ENCODE assay signal across 10 cellular contexts in the genomic region with DNA sequence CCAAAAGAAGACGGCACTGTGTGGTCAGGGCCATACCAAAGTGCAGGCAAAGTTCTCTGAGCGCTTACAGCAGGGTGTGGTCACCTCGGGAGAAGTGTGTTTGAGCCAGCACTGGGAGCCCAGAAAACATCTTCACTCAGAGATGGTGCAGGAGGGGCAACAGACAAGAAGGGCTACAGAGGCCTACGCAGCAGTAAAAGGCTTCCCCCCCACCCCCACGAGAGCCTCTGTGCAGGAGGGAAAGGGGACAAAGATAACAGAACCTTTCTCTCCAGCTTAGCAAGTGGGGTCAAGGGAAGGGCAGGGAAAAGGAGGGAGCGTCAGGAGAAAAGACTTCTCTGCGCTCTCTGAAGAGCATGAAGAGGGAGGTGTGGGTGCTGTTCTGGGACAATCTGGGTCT. TPM values are rescaled to one million over a fixed set of nuclear protein-coding genes. Genes with fewer than 3 reads are reported as not detected.
A peak's percentile ranks its signal among the peaks of the same experiment; 100 is the strongest.
DNase-seq lines count a peak whose midpoint lies in the region; ATAC-seq and TF ChIP-seq lines count a peak whose summit lies in the region.
"Had no signal": no experiment of that assay in that cellular context is flagged by ENCODE, and none has a peak within 500 bp of the region (broad histone marks: within the 10 kb centered on the region; RNA-seq: fewer than 3 reads in every experiment).

No MANE protein-coding gene starts in this region.

- CTCF ChIA-PET in activated CD4-positive, alpha-beta T cell treated with anti-CD3 and anti-CD28 coated beads, Interleukin-2, amount 10 ng/mL, durations not matched to agents 7 days and 5 days (lab: Charles Lee): no interaction called here

- peak overlapping the region in 1 of 2 donors; percentile 13 for H3K4me3 ChIP-seq in cardiac fibroblast (replicated peaks in 1 of 2; ENCODE audit: low read depth in 2 of 2, low read length in 2 of 2)
- no peak overlapping the region for H3K4me3 ChIP-seq in mucosa of descending colon

- H3K9me3 Mint-ChIP-seq in activated CD4-positive, alpha-beta T cell treated with anti-CD3 and anti-CD28 coated beads, Interleukin-2, amount 10 ng/mL, durations not matched to agents 7 days and 5 days: no peaks in the 10 kb centered on the region
- no peaks in the 10 kb centered on the region for H3K9me3 Mint-ChIP-seq in type B pancreatic cell

- DNase-seq in activated CD4-positive, alpha-beta T cell treated with anti-CD3 and anti-CD28 coated beads, Interleukin-2, amount 10 ng/mL, durations not matched to agents 7 days and 5 days: no peak
- no peak for DNase-seq in activated CD4-positive, alpha-beta T cell treated with anti-CD3 and anti-CD28 coated beads, Interleukin-2, amount 50 U/mL, for 1 hour
- DNase-seq in cardiac fibroblast (ENCODE audit: low read depth in 2 of 2) (peak; percentile 27 to 36), mucosa of descending colon (no peak), type B pancreatic cell (ENCODE audit: extremely low spot score, unreplicated experiment) (no peak), NCI-H146 (lab: John Stamatoyannopoulos, UW) (no peak)
- DNase-seq: activated CD8-positive, alpha-beta memory T cell treated with anti-CD3 and anti-CD28 coated beads, Interleukin-2, amount 10 ng/mL, durations not matched to agents 7 days and 5 days; NCI-H69 had no signal

- peak; percentile 37 for ATAC-seq in mucosa of descending colon
- no peak for ATAC-seq in activated CD4-positive, CD25-positive, alpha-beta regulatory T cell treated with anti-CD3 and anti-CD28 coated beads, Interleukin-2, amount 50 U/mL, for 24 hours
- ATAC-seq in GM18868 (IDR thresholded peaks at IDR 0.05; ENCODE audit: unreplicated experiment): no peak
- ATAC-seq: activated CD8-positive, alpha-beta memory T cell treated with anti-CD3 and anti-CD28 coated beads, Interleukin-2, amount 10 ng/mL, durations not matched to agents 7 days and 5 days had no signal

- no peak for TF ChIP-seq CTCF in cardiac fibroblast (IDR thresholded peaks at IDR 0.05; ENCODE audit: low read depth, low read length)
- no peak for TF ChIP-seq CTCF in mucosa of descending colon (IDR thresholded peaks at IDR 0.05)
- no peak for TF ChIP-seq CTCF in type B pancreatic cell (conservative IDR thresholded peaks at IDR 0.05)

- H3K9me3 ChIP-seq in mucosa of descending colon: no peaks in the 10 kb centered on the region

- no peaks in the 10 kb centered on the region for H3K36me3 ChIP-seq in mucosa of descending colon (ENCODE audit: low read depth)

- H3K4me3 Mint-ChIP-seq in activated CD4-positive, alpha-beta T cell treated with anti-CD3 and anti-CD28 coated beads, Interleukin-2, amount 10 ng/mL, durations not matched to agents 7 days and 5 days: no peak overlapping the region
- H3K4me3 Mint-ChIP-seq in type B pancreatic cell: peak overlapping the region; percentile 93
- H3K4me3 Mint-ChIP-seq: activated CD8-positive, alpha-beta memory T cell treated with anti-CD3 and anti-CD28 coated beads, Interleukin-2, amount 10 ng/mL, durations not matched to agents 7 days and 5 days had no signal

- POLR2A ChIA-PET in activated CD4-positive, alpha-beta T cell treated with anti-CD3 and anti-CD28 coated beads, Interleukin-2, amount 10 ng/mL, durations not matched to agents 7 days and 5 days (lab: Charles Lee): no interaction called here

- peak overlapping the region; percentile 15 for H3K27ac Mint-ChIP-seq in activated CD4-positive, alpha-beta T cell treated with anti-CD3 and anti-CD28 coated beads, Interleukin-2, amount 10 ng/mL, durations not matched to agents 7 days and 5 days
- H3K27ac Mint-ChIP-seq in type B pancreatic cell: peak overlapping the region; percentile 98
- H3K27ac Mint-ChIP-seq: activated CD8-positive, alpha-beta memory T cell treated with anti-CD3 and anti-CD28 coated beads, Interleukin-2, amount 10 ng/mL, durations not matched to agents 7 days and 5 days had no signal

- intact Hi-C loops in mucosa of descending colon (cut with DNase I, micrococcal nuclease): no loop called here

- H3K36me3 Mint-ChIP-seq in activated CD4-positive, alpha-beta T cell treated with anti-CD3 and anti-CD28 coated beads, Interleukin-2, amount 10 ng/mL, durations not matched to agents 7 days and 5 days (ENCODE audit: low read depth): peaks cover 2% of the 10 kb centered on the region
- H3K36me3 Mint-ChIP-seq in type B pancreatic cell: peaks cover 11% of the 10 kb centered on the region

- peaks cover 21% of the 10 kb centered on the region for H3K4me1 ChIP-seq in mucosa of descending colon (ENCODE audit: low read depth)

- H3K27me3 Mint-ChIP-seq in activated CD4-positive, alpha-beta T cell treated with anti-CD3 and anti-CD28 coated beads, Interleukin-2, amount 10 ng/mL, durations not matched to agents 7 days and 5 days: peaks cover 6% of the 10 kb centered on the region
- peaks cover 2% of the 10 kb centered on the region for H3K27me3 Mint-ChIP-seq in type B pancreatic cell

- peaks cover 40% of the 10 kb centered on the region for H3K4me1 Mint-ChIP-seq in activated CD4-positive, alpha-beta T cell treated with anti-CD3 and anti-CD28 coated beads, Interleukin-2, amount 10 ng/mL, durations not matched to agents 7 days and 5 days
- H3K4me1 Mint-ChIP-seq in type B pancreatic cell (ENCODE audit: unreplicated experiment): peaks cover 36% of the 10 kb centered on the region

RNA-seq across cellular contexts. Expression of gene VAT1, which starts 2.8 kb away (rescaled TPM):
- 10 to 100 TPM; 10.2 to 12.8 TPM for total RNA-seq in activated CD4-positive, alpha-beta T cell treated with anti-CD3 and anti-CD28 coated beads, Interleukin-2, amount 10 ng/mL, durations not matched to agents 7 days and 5 days
- 100 to 1,000 TPM in 1 of 3 donors, 10 to 100 TPM in 2; 35.2 to 142 (median 48.7) TPM for total RNA-seq in mucosa of descending colon
- total RNA-seq in type B pancreatic cell (ENCODE audit: low replicate concordance): 167 and 274 TPM in 2 replicates

RNA-seq across cellular contexts. Expression of gene RND2, which starts 5.6 kb away (rescaled TPM):
- total RNA-seq in activated CD4-positive, alpha-beta T cell treated with anti-CD3 and anti-CD28 coated beads, Interleukin-2, amount 10 ng/mL, durations not matched to agents 7 days and 5 days: under 1 TPM in 1 of 2 experiments, not detected in 1; 0.05 TPM
- total RNA-seq in mucosa of descending colon: 1 to 10 TPM in 1 of 3 donors, under 1 TPM in 2; 0.09 to 7.2 (median 0.51) TPM
- 3.3 and 7.1 TPM in 2 replicates for total RNA-seq in type B pancreatic cell (ENCODE audit: low replicate concordance)
- total RNA-seq: activated CD8-positive, alpha-beta memory T cell treated with anti-CD3 and anti-CD28 coated beads, Interleukin-2, amount 10 ng/mL, durations not matched to agents 7 days and 5 days had no signal

RNA-seq across cellular contexts. Expression of gene IFI35, which starts 12.8 kb away (rescaled TPM):
- total RNA-seq in activated CD4-positive, alpha-beta T cell treated with anti-CD3 and anti-CD28 coated beads, Interleukin-2, amount 10 ng/mL, durations not matched to agents 7 days and 5 days: 100 to 1,000 TPM; 125 to 137 TPM
- total RNA-seq in mucosa of descending colon (10 to 100 TPM; 39.2 to 58.2 (median 39.3) TPM), type B pancreatic cell (ENCODE audit: low replicate concordance) (6.6 and 8.8 TPM in 2 replicates)

RNA-seq across cellular contexts. Expression of gene RPL27, which starts 21.2 kb away (rescaled TPM):
- 1,000 to 10,000 TPM; 1,014 to 1,124 TPM for total RNA-seq in activated CD4-positive, alpha-beta T cell treated with anti-CD3 and anti-CD28 coated beads, Interleukin-2, amount 10 ng/mL, durations not matched to agents 7 days and 5 days
- 100 to 1,000 TPM; 459 to 804 (median 648) TPM for total RNA-seq in mucosa of descending colon
- 1,148 and 1,194 TPM in 2 replicates for total RNA-seq in type B pancreatic cell (ENCODE audit: low replicate concordance)

RNA-seq across cellular contexts. Expression of gene RUNDC1, which starts 39.1 kb away (rescaled TPM):
- 10 to 100 TPM; 13.0 to 14.0 TPM for total RNA-seq in activated CD4-positive, alpha-beta T cell treated with anti-CD3 and anti-CD28 coated beads, Interleukin-2, amount 10 ng/mL, durations not matched to agents 7 days and 5 days
- total RNA-seq in mucosa of descending colon (10 to 100 TPM; 22.2 to 27.0 (median 26.2) TPM), type B pancreatic cell (ENCODE audit: low replicate concordance) (18.2 and 19.7 TPM in 2 replicates)

Comparison
In these comparisons a context has a peak if more than half of its experiments do, and no peak if none do; other contexts are left out.
1. DNase-seq: peak in cardiac fibroblast (2 of 2); none in activated CD4-positive, alpha-beta T cell treated with anti-CD3 and anti-CD28 coated beads, Interleukin-2, amount 10 ng/mL, durations not matched to agents 7 days and 5 days (single experiment), activated CD4-positive, alpha-beta T cell treated with anti-CD3 and anti-CD28 coated beads, Interleukin-2, amount 50 U/mL, for 1 hour (single experiment), mucosa of descending colon (0 of 3), type B pancreatic cell (single experiment) and NCI-H146 (single experiment).